In the genomic region with DNA sequence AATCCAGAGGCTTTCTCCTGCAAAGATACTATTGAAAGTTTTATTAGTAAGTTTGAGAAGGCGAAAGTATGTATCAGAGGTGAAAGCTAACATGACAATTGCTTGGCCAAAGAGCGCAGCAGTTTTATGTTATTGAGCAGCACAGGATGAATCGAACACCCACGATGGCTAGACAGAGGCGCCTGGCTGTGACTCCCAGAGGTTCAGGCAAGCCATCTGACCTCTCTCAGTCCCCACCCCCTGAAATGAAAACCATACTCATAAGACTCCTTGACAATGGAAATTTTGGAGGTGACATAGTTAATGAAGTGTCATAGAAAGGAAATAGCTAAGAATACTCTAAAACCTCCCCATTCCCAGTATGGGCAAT, we compare ENCODE assay signal across 12 cellular contexts.
DNase-seq lines count a peak whose midpoint lies in the region; ATAC-seq and TF ChIP-seq lines count a peak whose summit lies in the region.
"Had no signal": no experiment of that assay in that cellular context is flagged by ENCODE, and none has a peak within 500 bp of the region (broad histone marks: within the 10 kb centered on the region; RNA-seq: fewer than 3 reads in every experiment).

No MANE protein-coding gene starts in this region.

- H3K9me3 ChIP-seq in ectodermal cell (ENCODE audit: control insufficient read depth, low read length) = no peaks in the 10 kb centered on the region
- H3K9me3 ChIP-seq in right lobe of liver = no peaks in the 10 kb centered on the region

- no peaks in the 10 kb centered on the region for H3K9me3 Mint-ChIP-seq in natural killer cell treated with Interleukin-12 subunit alpha and Interleukin-12 subunit beta and Interleukin-15 and Interleukin-18, amount 100 ng/mL, for 72 hours

- H3K36me3 ChIP-seq in ectodermal cell (ENCODE audit: control insufficient read depth, insufficient read depth, low read length) (no peaks in the 10 kb centered on the region), right lobe of liver (no peaks in the 10 kb centered on the region)

- no peak for ATAC-seq in natural killer cell treated with Interleukin-12 subunit alpha and Interleukin-12 subunit beta and Interleukin-15 and Interleukin-18, amount 100 ng/mL, for 72 hours
- ATAC-seq in GM18907 (IDR thresholded peaks at IDR 0.05; ENCODE audit: unreplicated experiment) = no peak
- ATAC-seq in right lobe of liver = no peak
- ATAC-seq: Panc1 had no signal

- peak; percentile 10 for DNase-seq in stimulated activated CD4-positive, alpha-beta T cell treated with anti-CD3 and anti-CD28 coated beads, Interleukin-1b, Interleukin-23, amount 100 ng/mL, for 48 hours
- DNase-seq in stimulated activated CD4-positive, alpha-beta T cell treated with anti-CD3 and anti-CD28 coated beads, Interleukin-2, amount 100 ng/mL, for 48 hours = no peak
- DNase-seq in natural killer cell treated with Interleukin-12 subunit alpha and Interleukin-12 subunit beta and Interleukin-15 and Interleukin-18, amount 100 ng/mL, for 72 hours (ENCODE audit: low spot score) = no peak
- no peak for DNase-seq in SW 1271 (lab: John Stamatoyannopoulos, UW)
- DNase-seq in NCI-H1436 treated with DMSO at 0.1 percent for 48 hours (lab: John Stamatoyannopoulos, UW) = no peak
- no peak for DNase-seq in right lobe of liver
- DNase-seq: effector CD8-positive, alpha-beta T cell; IMR-90; NCI-H187 had no signal

- peaks cover 8 to 9% of the 10 kb centered on the region in 2 donors for H3K4me1 Mint-ChIP-seq in natural killer cell treated with Interleukin-12 subunit alpha and Interleukin-12 subunit beta and Interleukin-15 and Interleukin-18, amount 100 ng/mL, for 72 hours (ENCODE audit: low read depth in 2 of 2)

- H3K27me3 Mint-ChIP-seq in natural killer cell treated with Interleukin-12 subunit alpha and Interleukin-12 subunit beta and Interleukin-15 and Interleukin-18, amount 100 ng/mL, for 72 hours = peaks cover 21 to 37% of the 10 kb centered on the region in 2 donors

- 55 to 79% methylated on average over 5 of the region's 5 CpGs for WGBS in ectodermal cell, 2 experiments
- 75% methylated on average over 5 of the region's 5 CpGs for WGBS in right lobe of liver (ENCODE audit: insufficient coverage, low coverage, low lambda C conversion rate, missing lambda C conversion rate)

- peaks cover 31% of the 10 kb centered on the region for H3K4me1 ChIP-seq in ectodermal cell (ENCODE audit: control insufficient read depth, insufficient read depth, low read length)
- H3K4me1 ChIP-seq in right lobe of liver = peaks cover 0 to 35% (median 10%) of the 10 kb centered on the region in 4 donors

- H3K4me3 ChIP-seq in ectodermal cell (ENCODE audit: insufficient read depth, low read depth, low read length) = no peak overlapping the region
- no peak overlapping the region for H3K4me3 ChIP-seq in right lobe of liver

- no peaks in the 10 kb centered on the region for H3K27me3 ChIP-seq in ectodermal cell (ENCODE audit: control insufficient read depth, insufficient read depth, low read length, poor library complexity, severe bottlenecking)
- H3K27me3 ChIP-seq in right lobe of liver = no peaks in the 10 kb centered on the region

- H3K27ac Mint-ChIP-seq in natural killer cell treated with Interleukin-12 subunit alpha and Interleukin-12 subunit beta and Interleukin-15 and Interleukin-18, amount 100 ng/mL, for 72 hours = no peak overlapping the region

- no peaks in the 10 kb centered on the region for H3K36me3 Mint-ChIP-seq in natural killer cell treated with Interleukin-12 subunit alpha and Interleukin-12 subunit beta and Interleukin-15 and Interleukin-18, amount 100 ng/mL, for 72 hours

- intact Hi-C loops in right lobe of liver (cut with DNase I) = no loop called here

- no peak for TF ChIP-seq POLR2A in right lobe of liver (IDR thresholded peaks at IDR 0.05)

- peak overlapping the region; percentile 42 for H3K4me3 Mint-ChIP-seq in natural killer cell treated with Interleukin-12 subunit alpha and Interleukin-12 subunit beta and Interleukin-15 and Interleukin-18, amount 100 ng/mL, for 72 hours

- no peak for TF ChIP-seq CTCF in right lobe of liver (IDR thresholded peaks at IDR 0.05)

- H3K27ac ChIP-seq in ectodermal cell (ENCODE audit: insufficient read depth, low read depth, low read length, poor library complexity, severe bottlenecking) (peak overlapping the region; percentile 96), right lobe of liver (peak overlapping the region in 1 of 3 donors; percentile 67)
